ENCODE assay signal across 1 cellular context in genomic region chr3:50169858-50170257, GRCh38.
TF ChIP-seq lines count a peak whose summit lies in the region.

No MANE protein-coding gene starts in this region.

TF ChIP-seq in A549, 52 proteins besides CTCF, POLR2A, EP300 and RAD21:
- TF ChIP-seq CEBPB (IDR thresholded peaks at IDR 0.05) (no peak), MAFK (IDR thresholded peaks at IDR 0.05; ENCODE audit: partially characterized antibody) (no peak), NFE2L2 (conservative IDR thresholded peaks at IDR 0.05; ENCODE audit: low read length) (no peak), HEYL (CRISPR knock-in tag; IDR thresholded peaks at IDR 0.05) (no peak), ATOH8 (CRISPR knock-in tag; IDR thresholded peaks at IDR 0.05; ENCODE audit: low read depth) (no peak), KDM5A (IDR thresholded peaks at IDR 0.05) (no peak), CBX2 (IDR thresholded peaks at IDR 0.05; ENCODE audit: borderline replicate concordance, low read depth) (no peak), ZC3H11A (IDR thresholded peaks at IDR 0.05) (no peak), EHMT2 (IDR thresholded peaks at IDR 0.05; ENCODE audit: low read depth) (no peak), JUNB (IDR thresholded peaks at IDR 0.05) (no peak), KDM1A (IDR thresholded peaks at IDR 0.05; ENCODE audit: low read depth) (no peak), HES2 (IDR thresholded peaks at IDR 0.05) (no peak), BHLHE40 (IDR thresholded peaks at IDR 0.05; ENCODE audit: low read depth, low read length) (no peak), PHF8 (IDR thresholded peaks at IDR 0.05; ENCODE audit: borderline replicate concordance, low read depth) (no peak), RARB (CRISPR knock-in tag; IDR thresholded peaks at IDR 0.05) (no peak)
